In genomic region chr2:84906900-84907714, GRCh38 we compare ENCODE assay signal across 8 cellular contexts. TPM values are rescaled to one million over a fixed set of nuclear protein-coding genes. Genes with fewer than 3 reads are reported as not detected.
DNase-seq lines count a peak whose midpoint lies in the region; ATAC-seq and TF ChIP-seq lines count a peak whose summit lies in the region.

No MANE protein-coding gene starts in this region.

- peak overlapping the region; percentile 83 for H3K4me3 Mint-ChIP-seq in activated T-helper 2 cell treated with anti-CD3 and anti-CD28 coated beads, Interferon-gamma antibody, Interleukin-2, Interleukin-4, amounts not matched to agents 10 μg/mL and 5 μg/mL and 100 μg/mL, durations not matched to agents 14 hours and 24 hours and 36 hours (ENCODE audit: low read depth)
- H3K4me3 Mint-ChIP-seq in natural killer cell treated with Interleukin-12 subunit alpha and Interleukin-12 subunit beta and Interleukin-15 and Interleukin-18, amount 100 ng/mL, for 72 hours, result peak overlapping the region; percentile 85

- H3K36me3 Mint-ChIP-seq in activated T-helper 2 cell treated with anti-CD3 and anti-CD28 coated beads, Interferon-gamma antibody, Interleukin-2, Interleukin-4, amounts not matched to agents 10 μg/mL and 5 μg/mL and 100 μg/mL, durations not matched to agents 14 hours and 24 hours and 36 hours (ENCODE audit: low read depth), result peaks cover 48% of the 10 kb centered on the region
- peaks cover 29% of the 10 kb centered on the region for H3K36me3 Mint-ChIP-seq in natural killer cell treated with Interleukin-12 subunit alpha and Interleukin-12 subunit beta and Interleukin-15 and Interleukin-18, amount 100 ng/mL, for 72 hours

- H3K27me3 Mint-ChIP-seq in activated T-helper 2 cell treated with anti-CD3 and anti-CD28 coated beads, Interferon-gamma antibody, Interleukin-2, Interleukin-4, amounts not matched to agents 10 μg/mL and 5 μg/mL and 100 μg/mL, durations not matched to agents 14 hours and 24 hours and 36 hours (ENCODE audit: low read depth), result no peaks in the 10 kb centered on the region
- H3K27me3 Mint-ChIP-seq in natural killer cell treated with Interleukin-12 subunit alpha and Interleukin-12 subunit beta and Interleukin-15 and Interleukin-18, amount 100 ng/mL, for 72 hours, result no peaks in the 10 kb centered on the region

- peaks cover 14% of the 10 kb centered on the region for H3K9me3 Mint-ChIP-seq in activated T-helper 2 cell treated with anti-CD3 and anti-CD28 coated beads, Interferon-gamma antibody, Interleukin-2, Interleukin-4, amounts not matched to agents 10 μg/mL and 5 μg/mL and 100 μg/mL, durations not matched to agents 14 hours and 24 hours and 36 hours
- peaks cover 16% of the 10 kb centered on the region for H3K9me3 Mint-ChIP-seq in natural killer cell treated with Interleukin-12 subunit alpha and Interleukin-12 subunit beta and Interleukin-15 and Interleukin-18, amount 100 ng/mL, for 72 hours

- intact Hi-C loops in activated T-helper 2 cell treated with anti-CD3 and anti-CD28 coated beads, Interferon-gamma antibody, Interleukin-2, Interleukin-4, amounts not matched to agents 10 μg/mL and 5 μg/mL and 100 μg/mL, durations not matched to agents 14 hours and 24 hours and 36 hours (cut with micrococcal nuclease), result loop anchor here (1.0 to 2.0 kb wide), 4 partner anchors 9 to 64 kb away; partner anchors contain the start of genes KCMF1 and TRABD2A

- H3K4me1 Mint-ChIP-seq in activated T-helper 2 cell treated with anti-CD3 and anti-CD28 coated beads, Interferon-gamma antibody, Interleukin-2, Interleukin-4, amounts not matched to agents 10 μg/mL and 5 μg/mL and 100 μg/mL, durations not matched to agents 14 hours and 24 hours and 36 hours (ENCODE audit: low read depth), result peaks cover 48% of the 10 kb centered on the region
- H3K4me1 Mint-ChIP-seq in natural killer cell treated with Interleukin-12 subunit alpha and Interleukin-12 subunit beta and Interleukin-15 and Interleukin-18, amount 100 ng/mL, for 72 hours (ENCODE audit: low read depth in 2 of 2), result peaks cover 64 to 68% of the 10 kb centered on the region in 2 donors

- TF ChIP-seq CTCF in GM12875 (IDR thresholded peaks at IDR 0.05; ENCODE audit: borderline replicate concordance, insufficient read depth, low read depth, low read length) (no peak), fibroblast of villous mesenchyme (IDR thresholded peaks at IDR 0.05; ENCODE audit: insufficient read depth, low read depth, low read length) (no peak)

- ATAC-seq in HG02884 (IDR thresholded peaks at IDR 0.05; ENCODE audit: unreplicated experiment), result peak; percentile 37
- ATAC-seq in natural killer cell treated with Interleukin-12 subunit alpha and Interleukin-12 subunit beta and Interleukin-15 and Interleukin-18, amount 100 ng/mL, for 72 hours, result peak in 1 of 2 donors; percentile 25
- no peak for ATAC-seq in HG02840 (IDR thresholded peaks at IDR 0.05; ENCODE audit: low FRiP score, unreplicated experiment)

- H3K4me3 ChIP-seq in GM12875 (ENCODE audit: low read depth, low read length) (peak overlapping the region; percentile 91), fibroblast of villous mesenchyme (ENCODE audit: low read depth, low read length) (peak overlapping the region; percentile 98)

- H3K27ac Mint-ChIP-seq in activated T-helper 2 cell treated with anti-CD3 and anti-CD28 coated beads, Interferon-gamma antibody, Interleukin-2, Interleukin-4, amounts not matched to agents 10 μg/mL and 5 μg/mL and 100 μg/mL, durations not matched to agents 14 hours and 24 hours and 36 hours, result peak overlapping the region; percentile 76
- peak overlapping the region; percentile 61 to 99 for H3K27ac Mint-ChIP-seq in natural killer cell treated with Interleukin-12 subunit alpha and Interleukin-12 subunit beta and Interleukin-15 and Interleukin-18, amount 100 ng/mL, for 72 hours

- peak; percentile 57 for DNase-seq in 8988T
- DNase-seq in NOMO-1 treated with dmso at 0.1 percent for 144 hours (lab: John Stamatoyannopoulos, UW; ENCODE audit: unreplicated experiment), result peak; percentile 87
- peak; percentile 53 for DNase-seq in activated T-helper 2 cell treated with anti-CD3 and anti-CD28 coated beads, Interferon-gamma antibody, Interleukin-2, Interleukin-4, amounts not matched to agents 10 μg/mL and 5 μg/mL and 100 μg/mL, durations not matched to agents 14 hours and 24 hours and 36 hours (ENCODE audit: low spot score)
- peak; percentile 89 for DNase-seq in fibroblast of villous mesenchyme (ENCODE audit: low read depth)
- DNase-seq in natural killer cell treated with Interleukin-12 subunit alpha and Interleukin-12 subunit beta and Interleukin-15 and Interleukin-18, amount 100 ng/mL, for 72 hours (ENCODE audit: low spot score), result no peak

RNA-seq across cellular contexts. Expression of gene TMSB10, which starts 1.7 kb away (rescaled TPM):
- total RNA-seq in activated T-helper 2 cell treated with anti-CD3 and anti-CD28 coated beads, Interferon-gamma antibody, Interleukin-2, Interleukin-4, amounts not matched to agents 10 μg/mL and 5 μg/mL and 100 μg/mL, durations not matched to agents 14 hours and 24 hours and 36 hours, result 2,676 and 2,847 TPM in 2 replicates
- 3,561 and 6,804 TPM in 2 replicates for total RNA-seq in fibroblast of villous mesenchyme
- total RNA-seq in natural killer cell treated with Interleukin-12 subunit alpha and Interleukin-12 subunit beta and Interleukin-15 and Interleukin-18, amount 100 ng/mL, for 72 hours, result 1,000 to 10,000 TPM; 1,502 to 3,073 TPM

RNA-seq across cellular contexts. Expression of gene TRABD2A, which starts 26.2 kb away (rescaled TPM):
- total RNA-seq in activated T-helper 2 cell treated with anti-CD3 and anti-CD28 coated beads, Interferon-gamma antibody, Interleukin-2, Interleukin-4, amounts not matched to agents 10 μg/mL and 5 μg/mL and 100 μg/mL, durations not matched to agents 14 hours and 24 hours and 36 hours, result 67.9 and 71.2 TPM in 2 replicates
- 1.3 and 1.7 TPM in 2 replicates for total RNA-seq in fibroblast of villous mesenchyme
- 10 to 100 TPM in 1 of 2 donors, 1 to 10 TPM in 1; 6.6 to 18.3 TPM for total RNA-seq in natural killer cell treated with Interleukin-12 subunit alpha and Interleukin-12 subunit beta and Interleukin-15 and Interleukin-18, amount 100 ng/mL, for 72 hours
